ENCODE assay signal across 10 cellular contexts in genomic region chr13:36850790-36851438, GRCh38. TPM values are rescaled to one million over a fixed set of nuclear protein-coding genes. Genes with fewer than 3 reads are reported as not detected.
DNase-seq lines count a peak whose midpoint lies in the region; ATAC-seq, FAIRE-seq and TF ChIP-seq lines count a peak whose summit lies in the region.
"Had no signal": no experiment of that assay in that cellular context is flagged by ENCODE, and none has a peak within 500 bp of the region (broad histone marks: within the 10 kb centered on the region; RNA-seq: fewer than 3 reads in every experiment).

No MANE protein-coding gene starts in this region.

- H3K9me3 Mint-ChIP-seq in Calu3 (ENCODE audit: low read depth, unreplicated experiment) = no peaks in the 10 kb centered on the region

- TF ChIP-seq CTCF in Calu3 (IDR thresholded peaks at IDR 0.05; ENCODE audit: unreplicated experiment) (no peak), foreskin keratinocyte (conservative IDR thresholded peaks at IDR 0.05) (peak; percentile 40)

- no peaks in the 10 kb centered on the region for H3K4me1 ChIP-seq in SJCRH30
- no peaks in the 10 kb centered on the region for H3K4me1 ChIP-seq in foreskin keratinocyte

- H3K27ac ChIP-seq in SJCRH30 (no peak overlapping the region), foreskin keratinocyte (no peak overlapping the region)
- H3K27ac ChIP-seq: thyroid gland had no signal

- H3K27me3 ChIP-seq in H7 (ENCODE audit: control insufficient read depth, insufficient read depth, low read length) (no peaks in the 10 kb centered on the region), SJCRH30 (no peaks in the 10 kb centered on the region), foreskin keratinocyte (no peaks in the 10 kb centered on the region)
- H3K27me3 ChIP-seq: thyroid gland had no signal

- no peaks in the 10 kb centered on the region for H3K9me3 ChIP-seq in SJCRH30 (replicated peaks)
- H3K9me3 ChIP-seq: thyroid gland had no signal

- peak overlapping the region; percentile 24 for H3K27ac Mint-ChIP-seq in Calu3 (ENCODE audit: unreplicated experiment)

- intact Hi-C loops in Calu3 (cut with micrococcal nuclease; ENCODE audit: unreplicated experiment) = no loop called here

- CTCF ChIA-PET in Calu3 (lab: Charles Lee) = no interaction called here

- H3K36me3 ChIP-seq in H7 (replicated peaks; ENCODE audit: control insufficient read depth, insufficient read depth, low read length) (no peaks in the 10 kb centered on the region), SJCRH30 (peaks cover 4% of the 10 kb centered on the region)

- H3K4me3 Mint-ChIP-seq in Calu3 (ENCODE audit: low read depth, unreplicated experiment) = no peak overlapping the region

- ATAC-seq in foreskin keratinocyte (peak; percentile 21), HG02642 (IDR thresholded peaks at IDR 0.05; ENCODE audit: poor library complexity, unreplicated experiment) (no peak), GM21529 (IDR thresholded peaks at IDR 0.05; ENCODE audit: unreplicated experiment) (no peak)

- peak; percentile 17 for DNase-seq in Calu3
- peak; percentile 23 for DNase-seq in H7
- DNase-seq in SJCRH30 = peak; percentile 53 to 68
- no peak for DNase-seq in foreskin keratinocyte
- DNase-seq in HTR-8/SVneo (ENCODE audit: insufficient read length, low spot score) = no peak
- no peak for DNase-seq in DMS79 (lab: John Stamatoyannopoulos, UW)
- DNase-seq: small intestine had no signal

- no peak for FAIRE-seq in HTR-8/SVneo (lab: Jason Lieb, UNC)
- FAIRE-seq: small intestine had no signal

- H3K4me3 ChIP-seq in H7 (ENCODE audit: insufficient read depth, low read depth, low read length) = no peak overlapping the region
- H3K4me3 ChIP-seq in SJCRH30 = no peak overlapping the region
- H3K4me3 ChIP-seq: thyroid gland had no signal

- H3K4me1 Mint-ChIP-seq in Calu3 (ENCODE audit: low read depth, unreplicated experiment) = peaks cover 8% of the 10 kb centered on the region

- H3K36me3 Mint-ChIP-seq in Calu3 (ENCODE audit: insufficient read depth, unreplicated experiment) = no peaks in the 10 kb centered on the region

- no peaks in the 10 kb centered on the region for H3K27me3 Mint-ChIP-seq in Calu3 (ENCODE audit: unreplicated experiment)

- no TSS peak for BruUV-seq in Calu3 (replicated peaks; lab: Mats Ljungman, UMichigan)

RNA-seq across cellular contexts. Expression of gene RFXAP, which starts 31.9 kb away (rescaled TPM):
- total RNA-seq in Calu3 (2022) (3.8 and 6.2 TPM in 2 replicates), foreskin keratinocyte (1.9 and 2.1 TPM in 2 replicates)
- total RNA-seq in H7 (2014; rRNA removed; shearing (Covaris generic)) = 1.5 and 3.7 TPM in 2 replicates
- 7.3 and 8.9 TPM in 2 replicates for total RNA-seq in SJCRH30 (2014; rRNA removed; shearing (Covaris generic))
- 1.9 and 2.3 TPM in 2 replicates for polyA plus RNA-seq in foreskin keratinocyte

Comparison
In these comparisons a context has a peak if more than half of its experiments do, and no peak if none do; other contexts are left out.
1. DNase-seq: peak in Calu3 (single experiment), H7 (single experiment) and SJCRH30 (2 of 2); none in foreskin keratinocyte (0 of 2), HTR-8/SVneo (single experiment) and DMS79 (single experiment).